In the genomic region with DNA sequence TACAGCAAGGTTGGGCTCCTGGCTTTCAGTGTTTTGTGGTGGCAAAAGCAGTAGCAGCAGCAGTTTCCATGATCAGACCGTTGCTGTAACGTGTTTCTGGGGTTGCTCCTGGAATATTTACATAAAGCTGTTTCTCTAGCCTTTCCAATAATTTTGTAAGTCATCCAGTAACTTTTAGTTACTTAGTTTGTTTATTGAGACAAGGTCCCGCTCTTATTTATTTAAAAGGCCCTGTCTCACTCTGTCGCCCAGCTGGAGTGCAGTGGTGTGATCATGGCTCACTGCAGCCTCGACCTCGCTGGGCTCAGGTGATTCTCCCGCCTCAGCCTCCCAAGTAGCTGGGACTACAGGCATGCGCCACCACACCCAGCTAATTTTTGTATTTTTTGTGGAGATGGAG, we compare ENCODE assay signal across 4 cellular contexts.
"Had no signal": no experiment of that assay in that cellular context is flagged by ENCODE, and none has a peak within 500 bp of the region (broad histone marks: within the 10 kb centered on the region; RNA-seq: fewer than 3 reads in every experiment).

No MANE protein-coding gene starts in this region.

- H3K4me3 ChIP-seq: GM23338 had no signal

- DNase-seq: H9, HCEC 1CT had no signal

- H3K27me3 Mint-ChIP-seq: IgD-negative memory B cell had no signal

- H3K4me1 Mint-ChIP-seq: H9 had no signal

- H3K27ac Mint-ChIP-seq: GM23338, H9, IgD-negative memory B cell had no signal

- H3K4me3 Mint-ChIP-seq: GM23338, H9, IgD-negative memory B cell had no signal
